ENCODE assay signal across 12 cellular contexts in the genomic region with DNA sequence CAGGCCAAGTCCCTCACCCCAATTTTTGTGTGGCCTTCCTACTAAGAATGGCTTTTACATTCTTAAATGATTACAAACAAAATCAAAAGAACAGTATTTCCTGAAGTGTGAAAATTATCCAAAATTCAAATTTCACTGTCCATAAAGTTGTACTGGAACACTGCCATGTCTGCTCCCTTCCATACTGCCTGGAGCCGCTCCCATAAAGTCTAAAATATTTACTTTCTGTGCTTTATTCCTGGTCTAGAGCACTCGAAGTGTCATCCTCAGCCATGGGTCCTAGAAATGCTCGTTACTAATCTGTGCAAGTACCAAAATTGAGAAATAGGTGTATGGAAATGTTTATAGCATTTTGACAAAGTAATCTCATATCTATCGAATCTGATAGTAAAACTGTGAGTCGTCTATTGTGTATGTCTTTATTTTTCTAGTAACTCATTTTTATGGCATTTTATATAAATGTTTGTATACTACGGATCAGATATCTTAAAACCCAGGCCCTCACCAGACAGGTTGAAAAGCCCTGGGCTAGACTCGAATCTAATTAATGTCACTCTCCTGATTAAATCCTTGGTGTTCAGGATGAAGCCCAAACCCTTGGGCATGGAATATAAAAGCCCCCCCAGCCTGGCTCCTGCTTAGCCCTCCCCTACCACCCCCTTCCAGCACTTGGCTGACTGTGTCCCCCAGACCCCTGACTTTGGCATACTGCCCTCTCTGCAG. TPM values are rescaled to one million over a fixed set of nuclear protein-coding genes. Genes with fewer than 3 reads are reported as not detected.
DNase-seq lines count a peak whose midpoint lies in the region; ATAC-seq, FAIRE-seq and TF ChIP-seq lines count a peak whose summit lies in the region.
"Had no signal": no experiment of that assay in that cellular context is flagged by ENCODE, and none has a peak within 500 bp of the region (broad histone marks: within the 10 kb centered on the region; RNA-seq: fewer than 3 reads in every experiment).

No MANE protein-coding gene starts in this region.

- no peak for TF ChIP-seq EP300 in HepG2 (IDR thresholded peaks at IDR 0.05; ENCODE audit: low read depth in 2 of 2, low read length in 2 of 2)
- no peak for TF ChIP-seq EP300 in HepG2 (CRISPR knock-in tag; IDR thresholded peaks at IDR 0.05; ENCODE audit: borderline replicate concordance)

- in situ Hi-C loops in HepG2 (cut with HindIII; ENCODE audit: extremely low pct_ligation_motif_present, low pct_unique_long_range_greater_than_20kb) = no loop called here

- FAIRE-seq in HepG2 (lab: Jason Lieb, UNC) = no peak
- FAIRE-seq: GM18507 had no signal

- intact Hi-C loops in CD14-positive monocyte (cut with micrococcal nuclease) (no loop called here), natural killer cell (cut with micrococcal nuclease) (no loop called here), HepG2 (cut with micrococcal nuclease; ENCODE audit: unreplicated experiment) (no loop called here)

- no peak for ATAC-seq in activated naive CD8-positive, alpha-beta T cell treated with anti-CD3 and anti-CD28 coated beads, Interleukin-2, amount 10 ng/mL, durations not matched to agents 7 days and 5 days (ENCODE audit: low read depth)
- ATAC-seq in natural killer cell = no peak
- no peak for ATAC-seq in HepG2

- peaks cover 0 to 3% (median 0%) of the 10 kb centered on the region in 3 donors for H3K27me3 Mint-ChIP-seq in CD14-positive monocyte (ENCODE audit: low read depth in 3 of 3)
- H3K27me3 Mint-ChIP-seq in HFFc6 (ENCODE audit: insufficient read depth) = peaks cover 4% of the 10 kb centered on the region; the same call in 1 of the 2 replicates
- no peaks in the 10 kb centered on the region for H3K27me3 Mint-ChIP-seq in activated naive CD8-positive, alpha-beta T cell treated with anti-CD3 and anti-CD28 coated beads, Interleukin-2, amount 10 ng/mL, durations not matched to agents 7 days and 5 days
- no peaks in the 10 kb centered on the region for H3K27me3 Mint-ChIP-seq in natural killer cell (ENCODE audit: low read depth in 2 of 2)

- no peaks in the 10 kb centered on the region for H3K9me3 ChIP-seq in HepG2 (ENCODE audit: low read length)

- H3K36me3 Mint-ChIP-seq in CD14-positive monocyte (peaks cover 36 to 37% of the 10 kb centered on the region in 2 donors), HFFc6 (ENCODE audit: low read depth) (peaks cover 8% of the 10 kb centered on the region), natural killer cell (peaks cover 7% of the 10 kb centered on the region)
- H3K36me3 Mint-ChIP-seq in activated naive CD8-positive, alpha-beta T cell treated with anti-CD3 and anti-CD28 coated beads, Interleukin-2, amount 10 ng/mL, durations not matched to agents 7 days and 5 days = peaks cover 24% of the 10 kb centered on the region

- no peak for TF ChIP-seq RAD21 in HepG2 (CRISPR knock-in tag; IDR thresholded peaks at IDR 0.05)

- H2AFZ ChIP-seq in HepG2 (ENCODE audit: low read length) = no peak overlapping the region

- H3K4me1 ChIP-seq in HepG2 (ENCODE audit: insufficient read depth, low read length) = peaks cover 43% of the 10 kb centered on the region

- peaks cover 70% of the 10 kb centered on the region for H3K79me2 ChIP-seq in HepG2 (ENCODE audit: insufficient read depth, low read length)

- no peak overlapping the region for H3K9ac ChIP-seq in HepG2 (ENCODE audit: insufficient read depth, low read depth, low read length)

- H3K4me3 ChIP-seq in HepG2 (replicated peaks in 1 of 3; ENCODE audit: insufficient read depth in 1 of 3, low read depth in 2 of 3, low read length in 3 of 3) = no peak overlapping the region

- DNase-seq in CD14-positive monocyte (ENCODE audit: low spot score) = no peak
- DNase-seq in HFFc6 = no peak
- DNase-seq in activated naive CD8-positive, alpha-beta T cell treated with anti-CD3 and anti-CD28 coated beads, Interleukin-2, amount 10 ng/mL, durations not matched to agents 7 days and 5 days = no peak
- no peak for DNase-seq in natural killer cell
- DNase-seq in NCI-H748 treated with DMSO at 0.1 percent for 48 hours (lab: John Stamatoyannopoulos, UW) = no peak
- DNase-seq in UCSD-AML1 (lab: John Stamatoyannopoulos, UW; ENCODE audit: unreplicated experiment) = no peak
- DNase-seq in activated effector memory CD4-positive, alpha-beta T cell treated with anti-CD3 and anti-CD28 coated beads, Interleukin-2, amount 50 U/mL, for 16 hours = no peak
- DNase-seq in HepG2 (ENCODE audit: low spot score) = no peak
- DNase-seq: NCI-H1048; stimulated activated naive CD4-positive, alpha-beta T cell; SW 1271 had no signal

- WGBS in HepG2 (ENCODE audit: low lambda C conversion rate) = 86% methylated on average over 7 of the region's 7 CpGs

- H3K4me2 ChIP-seq in HepG2 (ENCODE audit: low read depth, low read length) = no peak overlapping the region

- H3K4me3 Mint-ChIP-seq in CD14-positive monocyte (peak overlapping the region; percentile 18 to 93), HFFc6 (peak overlapping the region; percentile 41; the same call in 1 of the 2 replicates), natural killer cell (no peak overlapping the region)
- H3K4me3 Mint-ChIP-seq in activated naive CD8-positive, alpha-beta T cell treated with anti-CD3 and anti-CD28 coated beads, Interleukin-2, amount 10 ng/mL, durations not matched to agents 7 days and 5 days = no peak overlapping the region

- H4K20me1 ChIP-seq in HepG2 (ENCODE audit: insufficient read depth, low read length) = peaks cover 17% of the 10 kb centered on the region

- CTCF ChIA-PET in HepG2 (lab: Yijun Ruan, JAX; ENCODE audit: low intra/inter-chr PET ratio, low total read pairs) = no interaction called here

- H3K27me3 ChIP-seq in HepG2 (ENCODE audit: control insufficient read depth in 1 of 2, insufficient read depth in 2 of 2, low read length in 2 of 2) = no peaks in the 10 kb centered on the region; a peak in 1 of 5 replicates

- H3K27ac Mint-ChIP-seq in CD14-positive monocyte (peak overlapping the region; percentile 70 to 97 (median 94)), HFFc6 (peak overlapping the region; percentile 46), natural killer cell (peak overlapping the region; percentile 65 to 90)
- H3K27ac Mint-ChIP-seq in activated naive CD8-positive, alpha-beta T cell treated with anti-CD3 and anti-CD28 coated beads, Interleukin-2, amount 10 ng/mL, durations not matched to agents 7 days and 5 days = peak overlapping the region; percentile 1

- BruUV-seq in HepG2 (replicated peaks; lab: Mats Ljungman, UMichigan) = no TSS peak

- no peak for TF ChIP-seq CTCF in CD14-positive monocyte (IDR thresholded peaks at IDR 0.05)
- no peak for TF ChIP-seq CTCF in HFFc6 (IDR thresholded peaks at IDR 0.05)
- TF ChIP-seq CTCF in natural killer cell (IDR thresholded peaks at IDR 0.05) = no peak
- TF ChIP-seq CTCF in HepG2 (CRISPR knock-in tag; IDR thresholded peaks at IDR 0.05) = no peak

- H3K4me1 Mint-ChIP-seq in CD14-positive monocyte (peaks cover 57% of the 10 kb centered on the region), HFFc6 (ENCODE audit: low read depth) (peaks cover 52% of the 10 kb centered on the region), natural killer cell (peaks cover 63 to 67% of the 10 kb centered on the region in 2 donors)
- peaks cover 46% of the 10 kb centered on the region for H3K4me1 Mint-ChIP-seq in activated naive CD8-positive, alpha-beta T cell treated with anti-CD3 and anti-CD28 coated beads, Interleukin-2, amount 10 ng/mL, durations not matched to agents 7 days and 5 days

- H3K36me3 ChIP-seq in HepG2 (replicated peaks in 1 of 2; ENCODE audit: control insufficient read depth in 1 of 2, insufficient read depth in 2 of 2, low read length in 2 of 2) = peaks cover 5 to 45% of the 10 kb centered on the region in 2 experiments; a peak in 4 of 5 replicates

- no peaks in the 10 kb centered on the region for H3K9me3 Mint-ChIP-seq in CD14-positive monocyte
- no peaks in the 10 kb centered on the region for H3K9me3 Mint-ChIP-seq in HFFc6
- H3K9me3 Mint-ChIP-seq in activated naive CD8-positive, alpha-beta T cell treated with anti-CD3 and anti-CD28 coated beads, Interleukin-2, amount 10 ng/mL, durations not matched to agents 7 days and 5 days = no peaks in the 10 kb centered on the region
- no peaks in the 10 kb centered on the region for H3K9me3 Mint-ChIP-seq in natural killer cell

- no peak overlapping the region for H3K27ac ChIP-seq in HepG2 (ENCODE audit: extremely low read length, insufficient read depth, low read length)

- TF ChIP-seq POLR2A in HepG2 (IDR thresholded peaks at IDR 0.05; ENCODE audit: insufficient read depth in 1 of 2, low read depth in 2 of 2, low read length in 2 of 2) = no peak

- POLR2A ChIA-PET in activated naive CD8-positive, alpha-beta T cell treated with anti-CD3 and anti-CD28 coated beads, Interleukin-2, amount 10 ng/mL, durations not matched to agents 7 days and 5 days (lab: Charles Lee) = interaction anchor here (11.8 kb wide), 1 partner anchor 19 kb away, joined by 203 read pairs; no protein-coding TSS in a partner anchor
- POLR2A ChIA-PET in HepG2 (lab: Yijun Ruan, JAX) = interaction anchor here (1.3 kb wide), 1 partner anchor 10 kb away, joined by 4 read pairs; no protein-coding TSS in a partner anchor

RNA-seq across cellular contexts. Expression of a gene that starts 4.9 kb away (rescaled TPM):
- polyA plus RNA-seq in CD14-positive monocyte = 100 to 1,000 TPM; 100 to 125 TPM
- 10 to 100 TPM; 20.7 to 42.7 (median 36.3) TPM for total RNA-seq in HFFc6 (2021; fragmentation: NEBNext Ultra II Directional; extraction: Animal tissue kit (Norgen Biotek cat#: 25700))
- total RNA-seq in activated naive CD8-positive, alpha-beta T cell treated with anti-CD3 and anti-CD28 coated beads, Interleukin-2, amount 10 ng/mL, durations not matched to agents 7 days and 5 days = 100 to 1,000 TPM; 168 to 171 TPM
- 100 to 1,000 TPM; 161 to 179 (median 178) TPM for total RNA-seq in natural killer cell
- total RNA-seq in HepG2 (2016; rRNA removed; fragmentation: Illumina TruSeq; extraction: Trizol) = 64.4 and 76.7 TPM in 2 replicates
- total RNA-seq in HepG2 (2016; cell fraction: cytosol; rRNA removed; fragmentation: Illumina TruSeq; extraction: Trizol; ENCODE audit: low read depth) = 5.8 and 7.2 TPM in 2 replicates
- 58.0 and 76.5 TPM in 2 replicates for total RNA-seq in HepG2 (2016; cell fraction: insoluble cytoplasmic fraction; rRNA removed; fragmentation: Illumina TruSeq; extraction: Trizol)
- total RNA-seq in HepG2 (2016; cell fraction: membrane; rRNA removed; fragmentation: Illumina TruSeq; extraction: Trizol) = 18.3 and 23.6 TPM in 2 replicates
- 103 and 116 TPM in 2 replicates for total RNA-seq in HepG2 (2016; cell fraction: nucleus; rRNA removed; fragmentation: Illumina TruSeq; extraction: Trizol)
- 38.2 and 38.9 TPM in 2 replicates for polyA plus RNA-seq in HepG2 (2011; rRNA removed)
- 25.2 and 34.9 TPM in 2 replicates for polyA plus RNA-seq in HepG2 (2011; cell fraction: cytosol; rRNA removed)
- polyA plus RNA-seq in HepG2 (2011; cell fraction: nucleus; rRNA removed) = 20.9 and 21.1 TPM in 2 replicates
- 42.0 and 46.8 TPM in 2 replicates for polyA plus RNA-seq in HepG2 (2012)
- 3.8 and 4.4 TPM in 2 replicates for polyA plus RNA-seq in HepG2 (2016; cell fraction: cytosol; fragmentation: Illumina TruSeq; extraction: Trizol; ENCODE audit: low read depth)
- 58.6 and 66.3 TPM in 2 replicates for polyA plus RNA-seq in HepG2 (2016; cell fraction: insoluble cytoplasmic fraction; fragmentation: Illumina TruSeq; extraction: Trizol; ENCODE audit: low read depth)
- polyA plus RNA-seq in HepG2 (2016; cell fraction: membrane; fragmentation: Illumina TruSeq; extraction: Trizol; ENCODE audit: low read depth) = 12.1 and 13.5 TPM in 2 replicates
- polyA plus RNA-seq in HepG2 (2016; cell fraction: nucleus; fragmentation: Illumina TruSeq; extraction: Trizol; ENCODE audit: insufficient read depth, low read depth) = 109 and 114 TPM in 2 replicates
- 59.8 and 110 TPM in 2 replicates for polyA minus RNA-seq in HepG2 (2011; rRNA and poly(A)+ RNA removed; ENCODE audit: low replicate concordance)
- polyA minus RNA-seq in HepG2 (2011; cell fraction: cytosol; rRNA and poly(A)+ RNA removed) = 35.1 and 35.9 TPM in 2 replicates
- polyA minus RNA-seq in HepG2 (2011; cell fraction: nucleus; rRNA and poly(A)+ RNA removed) = 43.9 and 51.8 TPM in 2 replicates

Comparison
In these comparisons a context has a peak if more than half of its experiments do, and no peak if none do; other contexts are left out.
1. H3K27ac Mint-ChIP-seq: peak in every context shown above with its lines; median percentile 94 in CD14-positive monocyte; 78 in natural killer cell; 46 in HFFc6; 1 in activated naive CD8-positive, alpha-beta T cell treated with anti-CD3 and anti-CD28 coated beads, Interleukin-2, amount 10 ng/mL, durations not matched to agents 7 days and 5 days.
2. H3K4me3 Mint-ChIP-seq: peak in CD14-positive monocyte (2 of 2) and HFFc6 (single experiment); none in activated naive CD8-positive, alpha-beta T cell treated with anti-CD3 and anti-CD28 coated beads, Interleukin-2, amount 10 ng/mL, durations not matched to agents 7 days and 5 days (single experiment) and natural killer cell (single experiment).